In the genomic region with DNA sequence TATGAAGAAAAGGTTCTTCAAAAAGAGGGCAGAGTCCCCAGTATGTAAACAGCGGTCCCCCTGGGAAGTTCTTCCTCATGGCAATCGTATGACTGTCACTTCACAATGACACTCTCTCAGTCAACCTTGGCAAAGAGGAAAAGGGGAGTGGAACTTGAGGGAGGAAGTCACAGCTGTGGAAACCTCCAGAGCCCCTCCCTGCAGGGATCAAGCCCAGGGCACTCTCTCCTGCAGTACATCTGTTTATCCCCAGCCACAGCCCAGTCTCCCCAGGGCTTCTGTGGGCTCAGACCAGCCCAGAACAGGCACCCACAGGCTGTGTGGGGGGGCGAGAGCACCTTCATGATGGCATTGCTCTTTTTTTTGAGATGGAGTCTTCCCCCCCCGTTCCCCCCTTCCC, we compare ENCODE assay signal across 11 cellular contexts. TPM values are rescaled to one million over a fixed set of nuclear protein-coding genes. Genes with fewer than 3 reads are reported as not detected.
DNase-seq lines count a peak whose midpoint lies in the region; ATAC-seq and TF ChIP-seq lines count a peak whose summit lies in the region.
"Had no signal": no experiment of that assay in that cellular context is flagged by ENCODE, and none has a peak within 500 bp of the region (broad histone marks: within the 10 kb centered on the region; RNA-seq: fewer than 3 reads in every experiment).

No MANE protein-coding gene starts in this region.

- H3K4me3 ChIP-seq in A673 (ENCODE audit: low read depth, low read length, poor library complexity, severe bottlenecking) (no peak overlapping the region), left ventricle myocardium inferior (peak overlapping the region; percentile 95)

- H3K27ac ChIP-seq in A673 (ENCODE audit: low read depth, low read length, poor library complexity, severe bottlenecking) (no peak overlapping the region), left ventricle myocardium inferior (replicated peaks) (no peak overlapping the region)

- H3K27me3 ChIP-seq in A673 (replicated peaks; ENCODE audit: insufficient read depth, low read depth, low read length, poor library complexity), result no peaks in the 10 kb centered on the region
- H3K27me3 ChIP-seq in left ventricle myocardium inferior (ENCODE audit: low read depth), result no peaks in the 10 kb centered on the region

- no TSS peak for BruUV-seq in A673 (replicated peaks; lab: Mats Ljungman, UMichigan)

- POLR2A ChIA-PET in A673 (lab: Charles Lee; ENCODE audit: low non-redundant PET), result no interaction called here

- peaks cover 18% of the 10 kb centered on the region for H3K4me1 ChIP-seq in A673 (ENCODE audit: insufficient read depth, low read length, poor library complexity, severe bottlenecking)
- peaks cover 32% of the 10 kb centered on the region for H3K4me1 ChIP-seq in left ventricle myocardium inferior

- ATAC-seq in HG03097 (IDR thresholded peaks at IDR 0.05; ENCODE audit: low FRiP score, unreplicated experiment), result no peak
- no peak for ATAC-seq in HG03135 (IDR thresholded peaks at IDR 0.05; ENCODE audit: unreplicated experiment)
- ATAC-seq in HG02938 (IDR thresholded peaks at IDR 0.05; ENCODE audit: unreplicated experiment), result no peak

- DNase-seq in A673 (ENCODE audit: low spot score), result peak; percentile 40
- peak; percentile 87 for DNase-seq in GF-D8 (lab: John Stamatoyannopoulos, UW)
- DNase-seq in OCI-M1 (lab: John Stamatoyannopoulos, UW), result peak; percentile 12
- DNase-seq in left ventricle myocardium inferior, result no peak
- DNase-seq in mucosa of gallbladder (ENCODE audit: low spot score), result no peak
- DNase-seq: activated CD4-positive, alpha-beta T cell treated with anti-CD3 and anti-CD28 coated beads, Interleukin-2, amount 50 U/mL, for 4 hours; effector memory CD4-positive, alpha-beta T cell; NCI-H1092 treated with DMSO at 0.1 percent for 48 hours had no signal

- intact Hi-C loops in A673 (cut with micrococcal nuclease; ENCODE audit: unreplicated experiment), result loop anchor here (2.0 kb wide), 1 partner anchor 29 kb away; the partner anchor contains the start of gene MFAP2
- intact Hi-C loops in left ventricle myocardium inferior (cut with micrococcal nuclease), result no loop called here

- CTCF ChIA-PET in A673 (lab: Charles Lee), result no interaction called here

- H3K9me3 ChIP-seq in A673 (ENCODE audit: low read depth, low read length, poor library complexity, severe bottlenecking) (no peaks in the 10 kb centered on the region), left ventricle myocardium inferior (replicated peaks) (no peaks in the 10 kb centered on the region)

- H3K36me3 ChIP-seq in A673 (ENCODE audit: insufficient read depth, low read length, poor library complexity, severe bottlenecking) (peaks cover 3% of the 10 kb centered on the region), left ventricle myocardium inferior (peaks cover 12% of the 10 kb centered on the region)

- TF ChIP-seq CTCF in A673 (conservative IDR thresholded peaks at IDR 0.05; ENCODE audit: low read depth, low read length) (no peak), left ventricle myocardium inferior (IDR thresholded peaks at IDR 0.05; ENCODE audit: borderline replicate concordance) (no peak)

RNA-seq across cellular contexts. Expression of gene ATP13A2, which starts 2.0 kb away (rescaled TPM):
- total RNA-seq in A673 (2021) (50.9 and 55.6 TPM in 2 replicates), left ventricle myocardium inferior (11.2 TPM), mucosa of gallbladder (87.1 TPM)

RNA-seq across cellular contexts. Expression of gene MFAP2, which starts 29.3 kb away (rescaled TPM):
- total RNA-seq in A673 (2021) (27.2 and 44.7 TPM in 2 replicates), left ventricle myocardium inferior (3.0 TPM), mucosa of gallbladder (19.8 TPM)

RNA-seq across cellular contexts. Expression of gene SDHB, which starts 44.1 kb away (rescaled TPM):
- 207 and 208 TPM in 2 replicates for total RNA-seq in A673 (2021)
- 393 TPM for total RNA-seq in left ventricle myocardium inferior
- 89.7 TPM for total RNA-seq in mucosa of gallbladder

Comparison
In these comparisons a context has a peak if more than half of its experiments do, and no peak if none do; other contexts are left out.
1. DNase-seq: peak in A673 (single experiment), GF-D8 (single experiment) and OCI-M1 (single experiment); none in left ventricle myocardium inferior (single experiment) and mucosa of gallbladder (single experiment).